In the genomic region with DNA sequence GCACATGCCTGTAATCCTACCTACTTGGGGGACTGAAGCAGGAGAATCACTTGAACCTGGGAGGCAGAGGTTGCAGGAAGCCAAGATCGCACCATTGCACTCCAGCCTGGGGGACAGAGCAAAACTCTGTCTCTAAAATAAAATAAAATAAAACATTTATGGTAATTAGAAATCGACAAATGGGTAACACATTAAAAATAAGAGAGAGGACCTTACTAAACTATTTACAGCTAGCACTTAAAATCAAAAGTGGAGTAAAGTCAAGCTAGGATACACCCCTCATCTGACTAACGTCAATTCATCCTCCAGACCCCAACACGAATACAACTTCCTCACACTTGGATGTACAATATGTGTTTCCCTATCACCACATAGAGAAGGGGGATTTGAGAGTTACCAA, we compare ENCODE assay signal across 19 cellular contexts. TPM values are rescaled to one million over a fixed set of nuclear protein-coding genes. Genes with fewer than 3 reads are reported as not detected.
DNase-seq lines count a peak whose midpoint lies in the region; ATAC-seq and TF ChIP-seq lines count a peak whose summit lies in the region.
"Had no signal": no experiment of that assay in that cellular context is flagged by ENCODE, and none has a peak within 500 bp of the region (broad histone marks: within the 10 kb centered on the region; RNA-seq: fewer than 3 reads in every experiment).

No MANE protein-coding gene starts in this region.

- H3K27me3 ChIP-seq in BLaER1 treated with 17β-estradiol and CSF1 and Interleukin-3, amounts not matched to agents 10 nM and 100 nM = no peaks in the 10 kb centered on the region
- no peaks in the 10 kb centered on the region for H3K27me3 ChIP-seq in right lobe of liver
- H3K27me3 ChIP-seq: Peyer's patch had no signal

- DNase-seq in OCI-LY7 (ENCODE audit: low spot score) (peak; percentile 24), left kidney (ENCODE audit: low read depth, low spot score) (peak; percentile 29), right lobe of liver (no peak), Calu3 (no peak)
- DNase-seq in activated CD4-positive, alpha-beta T cell treated with anti-CD3 and anti-CD28 coated beads for 1 hour = no peak
- DNase-seq: ACHN; CD4-positive, alpha-beta T cell; GM23248; HFFc6; NCI-H1105 treated with DMSO at 0.1 percent for 48 hours; NCI-H187; NCI-H510A; NCI-H82; Peyer's patch; SHP77 had no signal

- no peak for TF ChIP-seq POLR2A in right lobe of liver (IDR thresholded peaks at IDR 0.05)

- no peak overlapping the region for H3K4me3 Mint-ChIP-seq in Calu3 (ENCODE audit: low read depth, unreplicated experiment)
- H3K4me3 Mint-ChIP-seq: CD4-positive, alpha-beta T cell; HFFc6; T-helper 1 cell treated with Interleukin-12 subunit alpha and Interleukin-12 subunit beta and Interleukin-4 antibody, amounts not matched to agents 30 μg/mL and 1 μg/mL, for 36 hours had no signal

- H4K20me1 ChIP-seq in BLaER1 treated with 17β-estradiol and CSF1 and Interleukin-3, amounts not matched to agents 10 nM and 100 nM = no peaks in the 10 kb centered on the region
- no peaks in the 10 kb centered on the region for H4K20me1 ChIP-seq in OCI-LY7 (ENCODE audit: insufficient read depth, low read length)

- no peaks in the 10 kb centered on the region for H3K36me3 ChIP-seq in BLaER1 treated with 17β-estradiol and CSF1 and Interleukin-3, amounts not matched to agents 10 nM and 100 nM
- H3K36me3 ChIP-seq in HEK293 (ENCODE audit: control insufficient read depth in 2 of 2, insufficient read depth in 1 of 2, low read length in 2 of 2) (no peaks in the 10 kb centered on the region), OCI-LY7 (ENCODE audit: insufficient read depth, low read length) (no peaks in the 10 kb centered on the region), right lobe of liver (no peaks in the 10 kb centered on the region)
- H3K36me3 ChIP-seq: Peyer's patch had no signal

- no peak for ATAC-seq in right lobe of liver
- ATAC-seq: SK-N-SH treated with all-trans-retinoic acid at 6 μM for 48 hours had no signal

- BruUV-seq in OCI-LY7 (replicated peaks; lab: Mats Ljungman, UMichigan) = no TSS peak
- no TSS peak for BruUV-seq in Calu3 (replicated peaks; lab: Mats Ljungman, UMichigan)

- H3K27me3 Mint-ChIP-seq in Calu3 (ENCODE audit: unreplicated experiment) = no peaks in the 10 kb centered on the region
- H3K27me3 Mint-ChIP-seq: CD4-positive, alpha-beta T cell had no signal

- intact Hi-C loops in OCI-LY7 (cut with micrococcal nuclease; ENCODE audit: unreplicated experiment) (no loop called here), right lobe of liver (cut with DNase I) (no loop called here), Calu3 (cut with micrococcal nuclease; ENCODE audit: unreplicated experiment) (no loop called here)

- peak overlapping the region in 3 of 11 experiments; percentile 1 to 26 (median 15); a peak in 2 of 22 replicates for H3K27ac ChIP-seq in BLaER1 treated with 17β-estradiol and CSF1 and Interleukin-3, amounts not matched to agents 10 nM and 100 nM
- H3K27ac ChIP-seq in HEK293 (ENCODE audit: extremely low read depth, low read depth, low read length) = no peak overlapping the region
- no peak overlapping the region for H3K27ac ChIP-seq in OCI-LY7 (ENCODE audit: low read depth, low read length, poor library complexity, severe bottlenecking)
- no peak overlapping the region for H3K27ac ChIP-seq in right lobe of liver
- H3K27ac ChIP-seq: GM23248, Peyer's patch had no signal

- H3K9me3 ChIP-seq in BLaER1 treated with 17β-estradiol and CSF1 and Interleukin-3, amounts not matched to agents 10 nM and 100 nM (replicated peaks in 1 of 11) = no peaks in the 10 kb centered on the region
- H3K9me3 ChIP-seq in HEK293 (ENCODE audit: control insufficient read depth, insufficient read depth, low read depth, low read length) (no peaks in the 10 kb centered on the region), OCI-LY7 (ENCODE audit: low read length) (no peaks in the 10 kb centered on the region), right lobe of liver (no peaks in the 10 kb centered on the region)
- H3K9me3 ChIP-seq: Peyer's patch had no signal

- peak overlapping the region in 9 of 11 experiments; percentile 9 to 36 (median 29); a peak in 12 of 22 replicates for H3K4me2 ChIP-seq in BLaER1 treated with 17β-estradiol and CSF1 and Interleukin-3, amounts not matched to agents 10 nM and 100 nM
- H3K4me2 ChIP-seq in OCI-LY7 (ENCODE audit: low read length) = peak overlapping the region; percentile 46

- H3K4me3 ChIP-seq in BLaER1 treated with 17β-estradiol and CSF1 and Interleukin-3, amounts not matched to agents 10 nM and 100 nM = no peak overlapping the region
- H3K4me3 ChIP-seq in HEK293 (ENCODE audit: low read depth, low read length) (no peak overlapping the region), OCI-LY7 (ENCODE audit: low read depth, low read length, poor library complexity, severe bottlenecking) (no peak overlapping the region), right lobe of liver (no peak overlapping the region)
- H3K4me3 ChIP-seq: GM23248, Peyer's patch had no signal

- no peaks in the 10 kb centered on the region for H3K36me3 Mint-ChIP-seq in Calu3 (ENCODE audit: insufficient read depth, unreplicated experiment)

- H3K9me3 Mint-ChIP-seq in Calu3 (ENCODE audit: low read depth, unreplicated experiment) = no peaks in the 10 kb centered on the region
- H3K9me3 Mint-ChIP-seq: CD4-positive, alpha-beta T cell; HFFc6; T-helper 1 cell treated with Interleukin-12 subunit alpha and Interleukin-12 subunit beta and Interleukin-4 antibody, amounts not matched to agents 30 μg/mL and 1 μg/mL, for 36 hours had no signal

- no peak overlapping the region for H3K27ac Mint-ChIP-seq in Calu3 (ENCODE audit: unreplicated experiment)
- H3K27ac Mint-ChIP-seq: CD4-positive, alpha-beta T cell; HFFc6; T-helper 1 cell treated with Interleukin-12 subunit alpha and Interleukin-12 subunit beta and Interleukin-4 antibody, amounts not matched to agents 30 μg/mL and 1 μg/mL, for 36 hours had no signal

- H3K9me2 ChIP-seq in OCI-LY7 (ENCODE audit: insufficient read depth, low read length) = no peaks in the 10 kb centered on the region

- H3K4me1 Mint-ChIP-seq in Calu3 (ENCODE audit: low read depth, unreplicated experiment) = peaks cover 7% of the 10 kb centered on the region

- POLR2A ChIA-PET in HEK293 (lab: Yijun Ruan, JAX) (interaction anchor here (0.6 kb wide), 1 partner anchor 54 kb away, joined by 15 read pairs; no protein-coding TSS in a partner anchor), OCI-LY7 (lab: Charles Lee) (interaction anchor here (0.6 kb wide), 2 partner anchors 244 to 1276 kb away, joined by 3 to 4 read pairs; no protein-coding TSS in a partner anchor)

- no peaks in the 10 kb centered on the region for H3K79me2 ChIP-seq in OCI-LY7 (ENCODE audit: insufficient read depth, low read depth, low read length)

- WGBS in right lobe of liver (ENCODE audit: insufficient coverage, low coverage, low lambda C conversion rate, missing lambda C conversion rate) = 75% methylated on average over 4 of the region's 4 CpGs

- H2AFZ ChIP-seq in OCI-LY7 (ENCODE audit: low read length) = peak overlapping the region; percentile 85
- H2AFZ ChIP-seq: GM23248 had no signal

- CTCF ChIA-PET in HEK293 (lab: Yijun Ruan, JAX) = interaction anchor here (0.7 kb wide), 1 partner anchor 26 kb away, joined by 3 read pairs; no protein-coding TSS in a partner anchor
- CTCF ChIA-PET in OCI-LY7 (lab: Charles Lee; ENCODE audit: unreplicated experiment) = no interaction called here
- CTCF ChIA-PET in Calu3 (lab: Charles Lee) = interaction anchor here (0.7 kb wide), 1 partner anchor 158 kb away, joined by 10 read pairs; no protein-coding TSS in a partner anchor

- no peak overlapping the region for H3K9ac ChIP-seq in BLaER1 treated with 17β-estradiol and CSF1 and Interleukin-3, amounts not matched to agents 10 nM and 100 nM
- H3K9ac ChIP-seq: GM23248 had no signal

- peaks cover 9 to 25% (median 15%) of the 10 kb centered on the region in 10 experiments; a peak in 19 of 20 replicates for H3K4me1 ChIP-seq in BLaER1 treated with 17β-estradiol and CSF1 and Interleukin-3, amounts not matched to agents 10 nM and 100 nM
- H3K4me1 ChIP-seq in HEK293 (ENCODE audit: control insufficient read depth, insufficient read depth, low read length) (peaks cover 6% of the 10 kb centered on the region), OCI-LY7 (ENCODE audit: insufficient read depth, low read length, poor library complexity, severe bottlenecking) (peaks cover 12% of the 10 kb centered on the region), right lobe of liver (no peaks in the 10 kb centered on the region)

- TF ChIP-seq CTCF in HEK293 (tag by site-specific recombination; IDR thresholded peaks at IDR 0.05) (no peak), OCI-LY7 (conservative IDR thresholded peaks at IDR 0.05; ENCODE audit: low read length) (no peak), right lobe of liver (IDR thresholded peaks at IDR 0.05) (no peak), Calu3 (IDR thresholded peaks at IDR 0.05; ENCODE audit: unreplicated experiment) (no peak)

TF ChIP-seq in HEK293, 187 proteins besides CTCF, POLR2A, EP300 and RAD21 (continues in another document):
- TF ChIP-seq, protein P1, sequence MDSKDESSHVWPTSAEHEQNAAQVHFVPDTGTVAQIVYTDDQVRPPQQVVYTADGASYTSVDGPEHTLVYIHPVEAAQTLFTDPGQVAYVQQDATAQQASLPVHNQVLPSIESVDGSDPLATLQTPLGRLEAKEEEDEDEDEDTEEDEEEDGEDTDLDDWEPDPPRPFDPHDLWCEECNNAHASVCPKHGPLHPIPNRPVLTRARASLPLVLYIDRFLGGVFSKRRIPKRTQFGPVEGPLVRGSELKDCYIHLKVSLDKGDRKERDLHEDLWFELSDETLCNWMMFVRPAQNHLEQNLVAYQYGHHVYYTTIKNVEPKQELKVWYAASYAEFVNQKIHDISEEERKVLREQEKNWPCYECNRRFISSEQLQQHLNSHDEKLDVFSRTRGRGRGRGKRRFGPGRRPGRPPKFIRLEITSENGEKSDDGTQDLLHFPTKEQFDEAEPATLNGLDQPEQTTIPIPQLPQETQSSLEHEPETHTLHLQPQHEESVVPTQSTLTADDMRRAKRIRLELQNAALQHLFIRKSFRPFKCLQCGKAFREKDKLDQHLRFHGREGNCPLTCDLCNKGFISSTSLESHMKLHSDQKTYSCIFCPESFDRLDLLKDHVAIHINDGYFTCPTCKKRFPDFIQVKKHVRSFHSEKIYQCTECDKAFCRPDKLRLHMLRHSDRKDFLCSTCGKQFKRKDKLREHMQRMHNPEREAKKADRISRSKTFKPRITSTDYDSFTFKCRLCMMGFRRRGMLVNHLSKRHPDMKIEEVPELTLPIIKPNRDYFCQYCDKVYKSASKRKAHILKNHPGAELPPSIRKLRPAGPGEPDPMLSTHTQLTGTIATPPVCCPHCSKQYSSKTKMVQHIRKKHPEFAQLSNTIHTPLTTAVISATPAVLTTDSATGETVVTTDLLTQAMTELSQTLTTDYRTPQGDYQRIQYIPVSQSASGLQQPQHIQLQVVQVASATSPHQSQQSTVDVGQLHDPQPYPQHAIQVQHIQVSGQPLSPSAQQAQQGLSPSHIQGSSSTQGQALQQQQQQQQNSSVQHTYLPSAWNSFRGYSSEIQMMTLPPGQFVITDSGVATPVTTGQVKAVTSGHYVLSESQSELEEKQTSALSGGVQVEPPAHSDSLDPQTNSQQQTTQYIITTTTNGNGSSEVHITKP (tag by site-specific recombination; IDR thresholded peaks at IDR 0.05) = peak; percentile 100
- TF ChIP-seq ZNF404 (tag by site-specific recombination; IDR thresholded peaks at IDR 0.05) = no peak

RNA-seq across cellular contexts. Expression of a gene that starts 27.8 kb away (rescaled TPM):
- total RNA-seq in OCI-LY7 (2014; rRNA removed; shearing (Covaris generic)) = 19.4 and 23.9 TPM in 2 replicates
- 24.2 and 25.7 TPM in 2 replicates for total RNA-seq in OCI-LY7 (2022)
- 10 to 100 TPM; 12.0 to 24.5 (median 14.2) TPM for total RNA-seq in right lobe of liver
- total RNA-seq in Calu3 (2022) = 23.0 TPM in 2 replicates

Comparison
In these comparisons a context has a peak if more than half of its experiments do, and no peak if none do; other contexts are left out.
1. DNase-seq: peak in OCI-LY7 (single experiment) and left kidney (single experiment); none in right lobe of liver (0 of 3), activated CD4-positive, alpha-beta T cell treated with anti-CD3 and anti-CD28 coated beads for 1 hour (single experiment) and Calu3 (single experiment).